1 cellular context compared by ENCODE assay signal in the genomic region with DNA sequence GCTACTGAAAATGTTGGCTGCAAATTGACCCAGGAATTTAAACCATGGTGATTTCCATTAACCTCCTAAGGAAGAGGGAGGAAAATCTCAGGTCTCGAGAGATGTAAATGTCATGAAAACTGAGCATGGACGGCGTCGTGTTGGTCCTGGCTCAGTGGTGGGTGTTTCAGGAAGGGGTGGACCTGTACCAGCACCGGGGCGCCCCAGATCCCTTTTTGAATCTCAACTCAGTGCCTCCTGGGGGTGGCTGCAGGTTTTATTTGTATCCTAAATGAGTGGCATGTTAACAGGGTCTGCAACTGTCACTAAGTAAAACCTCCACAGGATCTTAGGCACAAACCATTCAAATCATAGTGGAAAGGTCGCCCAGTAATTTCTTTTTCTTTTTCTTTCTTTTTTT.
TF ChIP-seq lines count a peak whose summit lies in the region.

No MANE protein-coding gene starts in this region.

TF ChIP-seq in GM23338, 12 proteins besides CTCF, POLR2A, EP300 and RAD21 (continued from another document):
- TF ChIP-seq ZNF331 (CRISPR knock-in tag; IDR thresholded peaks at IDR 0.05; ENCODE audit: low read depth) (no peak), EZH2phosphoT487 (IDR thresholded peaks at IDR 0.05; ENCODE audit: unreplicated experiment) (no peak), STAT1 (IDR thresholded peaks at IDR 0.05; ENCODE audit: unreplicated experiment) (no peak), CREB1 (CRISPR knock-in tag; IDR thresholded peaks at IDR 0.05; ENCODE audit: low read depth) (no peak), ETS1 (IDR thresholded peaks at IDR 0.05) (no peak), ZNF114 (CRISPR knock-in tag; IDR thresholded peaks at IDR 0.05) (no peak), NANOG (IDR thresholded peaks at IDR 0.05; ENCODE audit: borderline replicate concordance) (no peak), EZH2 (IDR thresholded peaks at IDR 0.05; ENCODE audit: low read depth, unreplicated experiment) (no peak), REST (IDR thresholded peaks at IDR 0.05; ENCODE audit: unreplicated experiment) (no peak)
TF ChIP-seq in GM23338: peak in this region for 0.
